9 cellular contexts compared by ENCODE assay signal in the genomic region with DNA sequence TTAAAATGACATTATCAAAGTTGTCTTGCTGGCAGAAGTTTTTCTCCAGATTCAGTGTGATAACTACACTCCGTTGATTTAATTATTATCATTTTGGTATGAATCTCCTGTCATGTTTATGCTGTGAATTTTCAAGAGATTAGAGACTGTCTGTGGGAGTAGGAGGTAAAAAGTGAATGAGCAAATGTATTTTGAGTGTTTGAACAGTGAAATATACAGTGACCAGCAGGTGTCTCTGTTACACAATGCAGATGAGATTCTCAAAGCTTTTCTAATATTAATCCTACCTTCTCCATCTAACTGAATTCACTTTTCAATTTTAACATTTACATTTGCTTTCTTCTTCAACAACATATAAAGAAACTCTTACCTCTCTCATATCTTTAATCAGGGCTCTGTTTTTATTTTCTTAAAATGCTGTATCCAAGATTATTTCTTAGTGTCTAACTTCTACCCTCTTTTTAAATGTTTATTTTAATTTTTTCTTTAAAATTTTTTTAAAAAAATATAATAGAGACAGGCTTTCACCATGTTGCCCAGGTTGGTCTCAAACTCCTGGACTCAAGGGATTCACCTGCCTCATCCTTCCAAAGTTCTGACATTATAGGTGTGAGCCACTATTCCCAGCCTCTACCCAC. TPM values are rescaled to one million over a fixed set of nuclear protein-coding genes. Genes with fewer than 3 reads are reported as not detected.
DNase-seq lines count a peak whose midpoint lies in the region; ATAC-seq, FAIRE-seq and TF ChIP-seq lines count a peak whose summit lies in the region.
"Had no signal": no experiment of that assay in that cellular context is flagged by ENCODE, and none has a peak within 500 bp of the region (broad histone marks: within the 10 kb centered on the region; RNA-seq: fewer than 3 reads in every experiment).

No MANE protein-coding gene starts in this region.

- ATAC-seq in GM18517 (IDR thresholded peaks at IDR 0.05; ENCODE audit: unreplicated experiment) (no peak), GM21360 (IDR thresholded peaks at IDR 0.05; ENCODE audit: unreplicated experiment) (no peak)

- H3K4me1 ChIP-seq in Caco-2 = no peaks in the 10 kb centered on the region
- H3K4me1 ChIP-seq: SJCRH30 had no signal

- H3K9me3 Mint-ChIP-seq in Caco-2 (ENCODE audit: unreplicated experiment) = no peaks in the 10 kb centered on the region

- no peak for FAIRE-seq in bronchial epithelial cell (lab: Jason Lieb, UNC)

- H3K4me1 Mint-ChIP-seq in Caco-2 (ENCODE audit: low read depth, unreplicated experiment) = no peaks in the 10 kb centered on the region

- no peaks in the 10 kb centered on the region for H3K9me3 ChIP-seq in Caco-2
- H3K9me3 ChIP-seq: SJCRH30 had no signal

- intact Hi-C loops in Caco-2 (cut with micrococcal nuclease; ENCODE audit: unreplicated experiment) = loop anchor here (2.0 kb wide), 1 partner anchor 1079 kb away; no protein-coding TSS in a partner anchor

- H3K27me3 ChIP-seq in Caco-2 (replicated peaks; ENCODE audit: control insufficient read depth, insufficient read depth, low read length) = no peaks in the 10 kb centered on the region
- no peaks in the 10 kb centered on the region for H3K27me3 ChIP-seq in bronchial epithelial cell (ENCODE audit: control insufficient read depth, insufficient read depth, low read length)
- H3K27me3 ChIP-seq: SJCRH30 had no signal

- DNase-seq in Caco-2 (peak in 1 of 2 experiments; percentile 28), GM20000 (ENCODE audit: low spot score) (peak; percentile 37), NCI-H2196 treated with DMSO at 0.1 percent for 48 hours (lab: John Stamatoyannopoulos, UW; ENCODE audit: unreplicated experiment) (peak; percentile 7), bronchial epithelial cell (ENCODE audit: low read depth) (peak; percentile 40), medulla oblongata (ENCODE audit: extremely low spot score) (peak; percentile 47)
- no peak for DNase-seq in activated T-cell treated with anti-CD3 and anti-CD28 coated beads, Interleukin-2, amount 50 U/mL, for 48 hours

- H3K36me3 ChIP-seq in Caco-2 (ENCODE audit: control insufficient read depth, insufficient read depth, low read length) (no peaks in the 10 kb centered on the region), bronchial epithelial cell (ENCODE audit: control insufficient read depth, insufficient read depth, low read length) (no peaks in the 10 kb centered on the region)
- H3K36me3 ChIP-seq: SJCRH30 had no signal

- no peak overlapping the region for H3K4me3 Mint-ChIP-seq in Caco-2 (ENCODE audit: unreplicated experiment)

- POLR2A ChIA-PET in Caco-2 (lab: Charles Lee) = no interaction called here

- BruUV-seq in Caco-2 (replicated peaks; lab: Mats Ljungman, UMichigan) = no TSS peak

- TF ChIP-seq CTCF in Caco-2 (IDR thresholded peaks at IDR 0.05; ENCODE audit: insufficient read depth in 1 of 2, low read depth in 1 of 2, low read length in 1 of 2, severe bottlenecking in 1 of 2, unreplicated experiment in 1 of 2) = peak; percentile 55 to 66
- peak; percentile 28 for TF ChIP-seq CTCF in GM20000 (IDR thresholded peaks at IDR 0.05; ENCODE audit: extremely low read depth, missing control alignments)
- peak; percentile 56 for TF ChIP-seq CTCF in bronchial epithelial cell (IDR thresholded peaks at IDR 0.05; ENCODE audit: insufficient read depth, low read length, severe bottlenecking)

- no peaks in the 10 kb centered on the region for H3K27me3 Mint-ChIP-seq in Caco-2 (ENCODE audit: insufficient read depth, unreplicated experiment)

- H3K4me3 ChIP-seq in Caco-2 (ENCODE audit: low read depth, low read length) (no peak overlapping the region), bronchial epithelial cell (ENCODE audit: low read depth, low read length) (no peak overlapping the region)
- H3K4me3 ChIP-seq: SJCRH30 had no signal

- CTCF ChIA-PET in Caco-2 (lab: Charles Lee) = no interaction called here

- H3K27ac Mint-ChIP-seq in Caco-2 (ENCODE audit: unreplicated experiment) = no peak overlapping the region

- no peaks in the 10 kb centered on the region for H3K36me3 Mint-ChIP-seq in Caco-2 (ENCODE audit: insufficient read depth, unreplicated experiment)

RNA-seq across cellular contexts. Expression of a gene that starts 20.9 kb away (rescaled TPM):
- total RNA-seq in Caco-2 (2022) (22.7 and 27.4 TPM in 2 replicates), bronchial epithelial cell (95.6 and 109 TPM in 2 replicates)

Comparison
In these comparisons a context has a peak if more than half of its experiments do, and no peak if none do; other contexts are left out.
1. DNase-seq: peak in GM20000 (single experiment), NCI-H2196 treated with DMSO at 0.1 percent for 48 hours (single experiment), bronchial epithelial cell (single experiment) and medulla oblongata (single experiment); none in activated T-cell treated with anti-CD3 and anti-CD28 coated beads, Interleukin-2, amount 50 U/mL, for 48 hours (0 of 2).
2. Peak in every context shown above with its lines, with median percentiles within 50 percentile points of each other: CTCF ChIP-seq.